ENCODE assay signal across 12 cellular contexts in genomic region chr3:195003006-195003892, GRCh38.
DNase-seq lines count a peak whose midpoint lies in the region; ATAC-seq, FAIRE-seq and TF ChIP-seq lines count a peak whose summit lies in the region.
"Had no signal": no experiment of that assay in that cellular context is flagged by ENCODE, and none has a peak within 500 bp of the region (broad histone marks: within the 10 kb centered on the region; RNA-seq: fewer than 3 reads in every experiment).

No MANE protein-coding gene starts in this region.

- H3K27ac ChIP-seq in endodermal cell (ENCODE audit: low read depth, low read length): peak overlapping the region; percentile 2
- peak overlapping the region; percentile 53 for H3K27ac ChIP-seq in neutrophil

- peaks cover 8% of the 10 kb centered on the region for H3K9me3 Mint-ChIP-seq in endodermal cell
- H3K9me3 Mint-ChIP-seq: IgD-negative memory B cell had no signal

- no peak for TF ChIP-seq CTCF in endodermal cell (conservative IDR thresholded peaks at IDR 0.05)
- TF ChIP-seq CTCF in neutrophil (IDR thresholded peaks at IDR 0.05): no peak

- no peak overlapping the region for H3K9ac ChIP-seq in endodermal cell (ENCODE audit: extremely low read depth, low read length, poor library complexity, severe bottlenecking)

- H3K36me3 Mint-ChIP-seq in endodermal cell (ENCODE audit: low read depth): no peaks in the 10 kb centered on the region

- H3K27me3 ChIP-seq in endodermal cell (ENCODE audit: control insufficient read depth, insufficient read depth, low read length, poor library complexity, severe bottlenecking) (no peaks in the 10 kb centered on the region), neutrophil (no peaks in the 10 kb centered on the region)

- DNase-seq in CD1c-positive myeloid dendritic cell (ENCODE audit: extremely low spot score) (peak; percentile 83), NCI-H524 treated with DMSO at 0.1 percent for 48 hours (lab: John Stamatoyannopoulos, UW) (peak; percentile 18), endodermal cell (peak; percentile 34), HTR-8/SVneo (ENCODE audit: insufficient read length, low spot score) (no peak), midbrain (lab: John Stamatoyannopoulos, UW) (no peak), hepatic stellate cell (ENCODE audit: low spot score) (no peak)
- DNase-seq: kidney glomerular epithelial cell; stimulated activated CD4-positive, alpha-beta T cell treated with anti-CD3 and anti-CD28 coated beads, Interleukin-4, amount 100 ng/mL, for 4 hours; T-helper 17 cell had no signal

- H3K9me3 ChIP-seq in endodermal cell (ENCODE audit: control insufficient read depth, low read length): no peaks in the 10 kb centered on the region
- H3K9me3 ChIP-seq in neutrophil: no peaks in the 10 kb centered on the region

- ATAC-seq in HG03159 (IDR thresholded peaks at IDR 0.05; ENCODE audit: unreplicated experiment): no peak
- ATAC-seq: T-helper 17 cell had no signal

- peaks cover 6% of the 10 kb centered on the region for H3K4me1 Mint-ChIP-seq in endodermal cell
- H3K4me1 Mint-ChIP-seq: T-helper 17 cell had no signal

- WGBS in endodermal cell (ENCODE audit: insufficient coverage in 1 of 2, insufficient read length in 1 of 2), 2 experiments: 79 to 85% methylated on average over 6 to 13 of the region's 13 CpGs

- H3K4me1 ChIP-seq in endodermal cell (ENCODE audit: control insufficient read depth, insufficient read depth, low read length): no peaks in the 10 kb centered on the region
- peaks cover 39 to 41% of the 10 kb centered on the region in 2 experiments for H3K4me1 ChIP-seq in neutrophil (ENCODE audit: control insufficient read depth in 1 of 2, insufficient read depth in 1 of 2, low read depth in 1 of 2, low read length in 1 of 2)

- FAIRE-seq in HTR-8/SVneo (lab: Jason Lieb, UNC): no peak

- H3K27ac Mint-ChIP-seq in endodermal cell: no peak overlapping the region
- H3K27ac Mint-ChIP-seq: T-helper 17 cell had no signal

- H3K4me3 Mint-ChIP-seq in endodermal cell: no peak overlapping the region
- H3K4me3 Mint-ChIP-seq: T-helper 17 cell had no signal

- H3K36me3 ChIP-seq in endodermal cell (ENCODE audit: control insufficient read depth, insufficient read depth, low read length) (no peaks in the 10 kb centered on the region), neutrophil (no peaks in the 10 kb centered on the region)

- no peaks in the 10 kb centered on the region for H3K27me3 Mint-ChIP-seq in endodermal cell (ENCODE audit: insufficient read depth)
- H3K27me3 Mint-ChIP-seq: IgD-negative memory B cell had no signal

- H3K4me3 ChIP-seq in endodermal cell (ENCODE audit: low read length): no peak overlapping the region
- H3K4me3 ChIP-seq in neutrophil (ENCODE audit: low read depth in 1 of 2, low read length in 1 of 2): no peak overlapping the region

Comparison
In these comparisons a context has a peak if more than half of its experiments do, and no peak if none do; other contexts are left out.
1. DNase-seq: peak in CD1c-positive myeloid dendritic cell (single experiment), NCI-H524 treated with DMSO at 0.1 percent for 48 hours (single experiment) and endodermal cell (single experiment); none in HTR-8/SVneo (single experiment), midbrain (single experiment) and hepatic stellate cell (single experiment).